8 cellular contexts compared by ENCODE assay signal in genomic region chr14:74217672-74218448, GRCh38. TPM values are rescaled to one million over a fixed set of nuclear protein-coding genes. Genes with fewer than 3 reads are reported as not detected.
A peak's percentile ranks its signal among the peaks of the same experiment; 100 is the strongest.
DNase-seq lines count a peak whose midpoint lies in the region; ATAC-seq and TF ChIP-seq lines count a peak whose summit lies in the region.

No MANE protein-coding gene starts in this region.

- no peak overlapping the region for H3K27ac ChIP-seq in caudate nucleus (ENCODE audit: low read depth, low read length)

- peak; percentile 80 for TF ChIP-seq CTCF in AG10803 (conservative IDR thresholded peaks at IDR 0.05; ENCODE audit: low read length)

- DNase-seq in AG10803 (ENCODE audit: low read depth) (peak; percentile 51), NCI-H2196 (lab: John Stamatoyannopoulos, UW; ENCODE audit: unreplicated experiment) (peak; percentile 85), caudate nucleus (lab: John Stamatoyannopoulos, UW) (peak in 48 of 61 donors; percentile 4 to 69 (median 29)), left lobe of liver (ENCODE audit: low spot score) (peak; percentile 74)
- peak; percentile 55 for DNase-seq in activated CD4-positive, CD25-positive, alpha-beta regulatory T cell treated with anti-CD3 and anti-CD28 coated beads, Interleukin-2, amount 50 U/mL, for 16 hours (ENCODE audit: low read depth, low spot score)
- DNase-seq in stimulated activated CD4-positive, alpha-beta T cell treated with anti-CD3 and anti-CD28 coated beads, Interleukin-4, amount 100 ng/mL, for 24 hours = peak; percentile 80

- H3K4me3 ChIP-seq in AG10803 (ENCODE audit: low read length) = peak overlapping the region; percentile 18; the same call in 1 of the 2 replicates

- ATAC-seq in GM19468 (IDR thresholded peaks at IDR 0.05; ENCODE audit: extremely low read depth, unreplicated experiment) = peak; percentile 67
- peak; percentile 98 for ATAC-seq in left lobe of liver
- no peak for ATAC-seq in GM21515 (IDR thresholded peaks at IDR 0.05; ENCODE audit: unreplicated experiment)

RNA-seq across cellular contexts. Expression of gene VSX2, which starts 21.4 kb away (rescaled TPM):
- total RNA-seq in left lobe of liver = not detected

Comparison
In these comparisons a context has a peak if more than half of its experiments do, and no peak if none do; other contexts are left out.
1. DNase-seq: peak in every context shown above with its lines; median percentile 85 in NCI-H2196; 80 in stimulated activated CD4-positive, alpha-beta T cell treated with anti-CD3 and anti-CD28 coated beads, Interleukin-4, amount 100 ng/mL, for 24 hours; 74 in left lobe of liver; 55 in activated CD4-positive, CD25-positive, alpha-beta regulatory T cell treated with anti-CD3 and anti-CD28 coated beads, Interleukin-2, amount 50 U/mL, for 16 hours; 51 in AG10803; 29 in caudate nucleus.